Comparison of ENCODE assay signal across 1 cellular context in genomic region chr3:146550743-146551510, GRCh38.
TF ChIP-seq lines count a peak whose summit lies in the region.

No MANE protein-coding gene starts in this region.

TF ChIP-seq in GM23338, 12 proteins besides CTCF, POLR2A, EP300 and RAD21 (continued from another document):
- TF ChIP-seq, protein P1, sequence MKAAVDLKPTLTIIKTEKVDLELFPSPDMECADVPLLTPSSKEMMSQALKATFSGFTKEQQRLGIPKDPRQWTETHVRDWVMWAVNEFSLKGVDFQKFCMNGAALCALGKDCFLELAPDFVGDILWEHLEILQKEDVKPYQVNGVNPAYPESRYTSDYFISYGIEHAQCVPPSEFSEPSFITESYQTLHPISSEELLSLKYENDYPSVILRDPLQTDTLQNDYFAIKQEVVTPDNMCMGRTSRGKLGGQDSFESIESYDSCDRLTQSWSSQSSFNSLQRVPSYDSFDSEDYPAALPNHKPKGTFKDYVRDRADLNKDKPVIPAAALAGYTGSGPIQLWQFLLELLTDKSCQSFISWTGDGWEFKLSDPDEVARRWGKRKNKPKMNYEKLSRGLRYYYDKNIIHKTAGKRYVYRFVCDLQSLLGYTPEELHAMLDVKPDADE (IDR thresholded peaks at IDR 0.05): no peak
- no peak for TF ChIP-seq POLR2AphosphoS5 (IDR thresholded peaks at IDR 0.05; ENCODE audit: low read depth)
- TF ChIP-seq JUNB (IDR thresholded peaks at IDR 0.05; ENCODE audit: unreplicated experiment): no peak
